Comparison of ENCODE assay signal across 6 cellular contexts in the genomic region with DNA sequence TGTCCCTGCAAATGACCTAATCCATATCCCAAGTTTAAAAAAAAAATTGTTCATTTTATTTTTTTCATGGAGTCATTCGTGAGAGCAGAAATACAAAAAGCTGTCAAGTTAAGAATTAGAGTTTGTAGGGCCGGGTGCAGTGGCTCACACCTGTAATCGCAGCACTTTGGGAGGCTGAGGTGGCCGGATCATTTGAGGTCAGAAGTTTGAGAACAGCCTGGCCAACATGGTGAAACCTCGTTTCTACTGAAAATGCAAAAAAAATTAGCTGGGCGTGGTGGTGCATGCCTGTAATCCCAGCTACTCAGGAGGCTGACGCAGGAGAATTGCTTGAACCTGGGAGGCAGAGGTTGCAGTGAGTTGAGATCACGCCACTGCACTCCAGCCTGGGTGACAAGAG. TPM values are rescaled to one million over a fixed set of nuclear protein-coding genes. Genes with fewer than 3 reads are reported as not detected.
"Had no signal": no experiment of that assay in that cellular context is flagged by ENCODE, and none has a peak within 500 bp of the region (broad histone marks: within the 10 kb centered on the region; RNA-seq: fewer than 3 reads in every experiment).

No MANE protein-coding gene starts in this region.

RNA-seq across cellular contexts. Expression of a gene that starts 4.8 kb away (rescaled TPM):
- polyA plus RNA-seq: cardiac muscle cell had no signal

RNA-seq across cellular contexts. Expression of a gene that starts 20.8 kb away (rescaled TPM):
- total RNA-seq: MCF 10A, RPMI7951 had no signal

RNA-seq across cellular contexts. Expression of a gene that starts 27.9 kb away (rescaled TPM):
- total RNA-seq: activated naive CD8-positive, alpha-beta T cell treated with anti-CD3 and anti-CD28 coated beads, Interleukin-2, amount 10 ng/mL, durations not matched to agents 7 days and 5 days; ascending aorta; cardiac muscle cell; MCF 10A; RPMI7951; SJSA1 had no signal
